ENCODE assay signal across 1 cellular context in the genomic region with DNA sequence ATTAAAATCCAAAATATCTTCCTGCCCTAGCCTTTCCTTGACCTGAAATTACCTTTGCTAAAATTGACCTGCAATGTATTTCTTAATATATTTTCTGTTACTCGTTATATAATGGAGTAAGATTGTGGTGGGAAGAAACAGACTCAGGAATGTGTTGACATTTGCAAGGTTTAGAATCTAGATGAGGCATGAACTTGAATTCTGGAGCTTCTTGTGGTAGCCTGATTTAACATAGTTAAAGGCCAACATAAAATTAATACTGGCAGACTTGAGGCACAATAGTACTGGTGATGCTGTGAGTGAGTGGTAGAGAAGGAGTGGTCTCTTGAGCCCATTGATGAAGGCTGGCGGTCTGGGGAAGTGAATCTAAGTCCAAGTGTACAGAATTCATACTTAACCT.
TF ChIP-seq lines count a peak whose summit lies in the region.

No MANE protein-coding gene starts in this region.

TF ChIP-seq in IMR-90, 13 proteins besides CTCF, POLR2A, EP300 and RAD21 (continued from another document):
- TF ChIP-seq, protein P1, sequence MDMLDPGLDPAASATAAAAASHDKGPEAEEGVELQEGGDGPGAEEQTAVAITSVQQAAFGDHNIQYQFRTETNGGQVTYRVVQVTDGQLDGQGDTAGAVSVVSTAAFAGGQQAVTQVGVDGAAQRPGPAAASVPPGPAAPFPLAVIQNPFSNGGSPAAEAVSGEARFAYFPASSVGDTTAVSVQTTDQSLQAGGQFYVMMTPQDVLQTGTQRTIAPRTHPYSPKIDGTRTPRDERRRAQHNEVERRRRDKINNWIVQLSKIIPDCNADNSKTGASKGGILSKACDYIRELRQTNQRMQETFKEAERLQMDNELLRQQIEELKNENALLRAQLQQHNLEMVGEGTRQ (IDR thresholded peaks at IDR 0.05; ENCODE audit: low read depth, low read length): no peak
